Comparison of ENCODE assay signal across 29 cellular contexts in the genomic region with DNA sequence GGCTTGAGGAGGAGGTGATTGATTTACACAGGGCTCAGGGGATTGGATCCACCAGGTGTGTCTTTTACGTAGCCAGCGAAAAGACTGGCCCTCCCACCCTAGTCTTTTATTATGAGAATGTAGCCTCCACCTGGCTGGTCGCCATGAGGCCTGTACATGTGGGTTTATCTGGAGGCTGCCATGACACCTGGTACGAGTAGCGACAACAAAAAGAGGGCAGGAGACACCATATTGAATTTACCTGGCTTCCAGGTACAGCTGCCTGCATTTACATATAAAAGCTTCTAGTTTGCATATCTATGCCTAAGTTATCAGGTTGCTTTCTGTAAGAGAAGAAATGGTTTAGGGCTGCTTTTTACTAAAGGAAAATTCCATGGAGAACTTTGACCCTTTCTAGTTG.
"Had no signal": no experiment of that assay in that cellular context is flagged by ENCODE, and none has a peak within 500 bp of the region (broad histone marks: within the 10 kb centered on the region; RNA-seq: fewer than 3 reads in every experiment).

No MANE protein-coding gene starts in this region.

- ATAC-seq: activated CD4-positive, alpha-beta T cell treated with anti-CD3 and anti-CD28 coated beads for 36 hours; activated CD4-positive, CD25-positive, alpha-beta regulatory T cell treated with anti-CD3 and anti-CD28 coated beads, Interleukin-2, amount 50 U/mL, for 24 hours; activated naive CD8-positive, alpha-beta T cell treated with anti-CD3 and anti-CD28 coated beads, Interleukin-2, amount 50 U/mL, for 24 hours; PC-3 had no signal

- H3K27ac ChIP-seq: Peyer's patch, SJSA1 had no signal

- H3K36me3 Mint-ChIP-seq: activated CD4-positive, alpha-beta memory T cell treated with anti-CD3 and anti-CD28 coated beads for 36 hours; activated naive CD4-positive, alpha-beta T cell treated with anti-CD3 and anti-CD28 coated beads, Interleukin-2, amount 10 ng/mL, durations not matched to agents 7 days and 5 days; activated naive CD8-positive, alpha-beta T cell; brain had no signal

- H3K9me3 Mint-ChIP-seq: activated naive CD8-positive, alpha-beta T cell treated with anti-CD3 and anti-CD28 coated beads, Interleukin-2, amount 50 U/mL, for 24 hours had no signal

- H3K9me3 ChIP-seq: Peyer's patch had no signal

- H3K27me3 ChIP-seq: Peyer's patch, SJSA1 had no signal

- H3K9ac ChIP-seq: SK-N-SH had no signal

- H3K36me3 ChIP-seq: Peyer's patch, SJSA1 had no signal

- H3K4me1 Mint-ChIP-seq: activated CD4-positive, alpha-beta T cell treated with anti-CD3 and anti-CD28 coated beads for 36 hours; activated naive CD4-positive, alpha-beta T cell treated with anti-CD3 and anti-CD28 coated beads, Interleukin-2, amount 10 ng/mL, durations not matched to agents 7 days and 5 days; activated naive CD8-positive, alpha-beta T cell treated with anti-CD3 and anti-CD28 coated beads, Interleukin-2, amount 50 U/mL, for 24 hours; brain had no signal

- H3K4me2 ChIP-seq: SK-N-SH had no signal

- DNase-seq: activated CD4-positive, alpha-beta memory T cell treated with anti-CD3 and anti-CD28 coated beads for 36 hours; activated CD4-positive, alpha-beta T cell treated with anti-CD3 and anti-CD28 coated beads for 36 hours; activated CD4-positive, alpha-beta T cell treated with anti-CD3 and anti-CD28 coated beads, Interleukin-2, amount 50 U/mL, for 1 hour; activated CD8-positive, alpha-beta memory T cell treated with anti-CD3 and anti-CD28 coated beads, Interleukin-2, amount 50 U/mL, for 48 hours; activated effector memory CD4-positive, alpha-beta T cell treated with Interleukin-2 at 50 U/mL for 16 hours; activated naive CD4-positive, alpha-beta T cell treated with anti-CD3 and anti-CD28 coated beads, Interleukin-2, amount 10 ng/mL, durations not matched to agents 7 days and 5 days; activated naive CD8-positive, alpha-beta T cell treated with anti-CD3 and anti-CD28 coated beads, Interleukin-2, amount 50 U/mL, for 24 hours; activated T-cell treated with anti-CD3 and anti-CD28 coated beads, Interleukin-2, amount 50 U/mL, for 48 hours; anterior cingulate cortex; central memory CD4-positive, alpha-beta T cell; NCI-H1105 treated with DMSO at 0.1 percent for 48 hours; NCI-H1436; NCI-H1694; NCI-H1930; NCI-H345; NCI-H524 treated with DMSO at 0.1 percent for 48 hours; NCI-H748 treated with DMSO at 0.1 percent for 48 hours; NK-92 treated with Interleukin-12 subunit alpha and Interleukin-12 subunit beta, amount 100 ng/mL, for 24 hours; PC-3; Peyer's patch; RPMI8226; SHP77 treated with DMSO at 0.1 percent for 48 hours; SK-N-SH had no signal

- H3K4me3 Mint-ChIP-seq: activated CD4-positive, alpha-beta memory T cell treated with anti-CD3 and anti-CD28 coated beads for 36 hours; activated CD4-positive, alpha-beta T cell treated with anti-CD3 and anti-CD28 coated beads for 36 hours; activated naive CD4-positive, alpha-beta T cell treated with anti-CD3 and anti-CD28 coated beads, Interleukin-2, amount 10 ng/mL, durations not matched to agents 7 days and 5 days; activated naive CD8-positive, alpha-beta T cell; activated naive CD8-positive, alpha-beta T cell treated with anti-CD3 and anti-CD28 coated beads, Interleukin-2, amount 50 U/mL, for 24 hours; brain; T-helper 1 cell treated with Interleukin-12 subunit alpha and Interleukin-12 subunit beta and Interleukin-4 antibody, amounts not matched to agents 30 μg/mL and 1 μg/mL, for 36 hours; T-helper 2 cell treated with Interferon-gamma antibody and Interleukin-4, amounts not matched to agents 5 μg/mL and 100 μg/mL, for 36 hours had no signal

- H3K27me3 Mint-ChIP-seq: activated CD4-positive, alpha-beta memory T cell treated with anti-CD3 and anti-CD28 coated beads for 36 hours; activated CD4-positive, alpha-beta T cell treated with anti-CD3 and anti-CD28 coated beads for 36 hours; activated naive CD4-positive, alpha-beta T cell treated with anti-CD3 and anti-CD28 coated beads, Interleukin-2, amount 10 ng/mL, durations not matched to agents 7 days and 5 days; activated naive CD8-positive, alpha-beta T cell; activated naive CD8-positive, alpha-beta T cell treated with anti-CD3 and anti-CD28 coated beads, Interleukin-2, amount 50 U/mL, for 24 hours; brain had no signal

- H3K9me2 ChIP-seq: SK-N-SH had no signal

- H3K4me1 ChIP-seq: Peyer's patch, SJSA1 had no signal

- H3K27ac Mint-ChIP-seq: activated CD4-positive, alpha-beta memory T cell treated with anti-CD3 and anti-CD28 coated beads for 36 hours; activated CD4-positive, alpha-beta T cell treated with anti-CD3 and anti-CD28 coated beads for 36 hours; activated naive CD4-positive, alpha-beta T cell treated with anti-CD3 and anti-CD28 coated beads, Interleukin-2, amount 10 ng/mL, durations not matched to agents 7 days and 5 days; activated naive CD8-positive, alpha-beta T cell; activated naive CD8-positive, alpha-beta T cell treated with anti-CD3 and anti-CD28 coated beads, Interleukin-2, amount 50 U/mL, for 24 hours; brain; T-helper 1 cell treated with Interleukin-12 subunit alpha and Interleukin-12 subunit beta and Interleukin-4 antibody, amounts not matched to agents 30 μg/mL and 1 μg/mL, for 36 hours; T-helper 2 cell treated with Interferon-gamma antibody and Interleukin-4, amounts not matched to agents 5 μg/mL and 100 μg/mL, for 36 hours had no signal

- H3K4me3 ChIP-seq: Peyer's patch, SJSA1 had no signal
